ENCODE assay signal across 1 cellular context in the genomic region with DNA sequence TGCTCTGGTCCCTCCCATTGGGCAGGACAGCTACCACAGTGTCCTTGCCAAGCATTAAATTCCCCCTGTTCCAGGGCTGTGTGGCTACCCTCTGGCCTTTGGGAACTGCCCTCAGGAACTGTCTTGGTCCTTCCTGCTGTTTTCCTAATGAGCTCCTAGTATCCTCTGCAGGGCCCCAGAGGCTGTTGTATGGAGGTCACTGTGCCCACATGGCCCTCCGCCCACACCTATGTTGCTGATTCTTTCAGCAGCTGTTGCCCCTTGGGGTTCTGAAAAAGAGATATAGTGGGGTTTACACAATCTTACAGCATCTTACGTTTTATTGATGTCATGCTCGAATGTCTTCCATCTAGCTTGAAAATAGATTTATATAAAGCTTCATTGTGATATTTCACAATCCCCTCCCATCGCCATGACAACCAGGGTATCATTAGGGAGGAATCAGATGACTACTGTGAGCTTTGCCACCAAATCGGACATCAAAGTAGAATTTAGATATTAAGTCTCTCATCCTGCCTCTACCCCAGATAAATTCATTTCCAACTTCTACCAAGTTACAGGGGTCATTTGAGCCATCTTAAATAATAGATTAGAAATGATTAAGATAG.
TF ChIP-seq lines count a peak whose summit lies in the region.

No MANE protein-coding gene starts in this region.

TF ChIP-seq in WTC11, 78 proteins besides CTCF, POLR2A, EP300 and RAD21 (continued from another document):
- TF ChIP-seq FOXP4 (CRISPR knock-in tag; IDR thresholded peaks at IDR 0.05) (no peak), ZNF138 (CRISPR knock-in tag; conservative IDR thresholded peaks at IDR 0.05) (no peak), SOX15 (CRISPR knock-in tag; IDR thresholded peaks at IDR 0.05) (no peak), ETV6 (CRISPR knock-in tag; IDR thresholded peaks at IDR 0.05) (no peak), IRF1 (CRISPR knock-in tag; IDR thresholded peaks at IDR 0.05) (no peak), TP53 (CRISPR knock-in tag; IDR thresholded peaks at IDR 0.05) (no peak)
- TF ChIP-seq, protein P1, sequence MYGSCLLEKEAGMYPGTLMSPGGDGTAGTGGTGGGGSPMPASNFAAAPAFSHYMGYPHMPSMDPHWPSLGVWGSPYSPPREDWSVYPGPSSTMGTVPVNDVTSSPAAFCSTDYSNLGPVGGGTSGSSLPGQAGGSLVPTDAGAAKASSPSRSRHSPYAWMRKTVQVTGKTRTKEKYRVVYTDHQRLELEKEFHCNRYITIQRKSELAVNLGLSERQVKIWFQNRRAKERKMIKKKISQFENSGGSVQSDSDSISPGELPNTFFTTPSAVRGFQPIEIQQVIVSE (CRISPR knock-in tag; IDR thresholded peaks at IDR 0.05; ENCODE audit: borderline replicate concordance) = no peak
